Comparison of ENCODE assay signal across 1 cellular context in genomic region chr16:31458835-31459721, GRCh38.
A peak's percentile ranks its signal among the peaks of the same experiment; 100 is the strongest.
TF ChIP-seq lines count a peak whose summit lies in the region.

Gene ARMC5, plus strand, starts transcription at chr16:31459501. Its CDS starts 24 bp downstream, at chr16:31459525.

TF ChIP-seq in HepG2, 621 proteins besides CTCF, POLR2A, EP300 and RAD21 (continued from another document and continues in another):
- TF ChIP-seq HDAC6 (IDR thresholded peaks at IDR 0.05; ENCODE audit: low read depth, low read length) (no peak), LRRFIP1 (CRISPR knock-in tag; conservative IDR thresholded peaks at IDR 0.05) (no peak), ZNF251 (CRISPR knock-in tag; IDR thresholded peaks at IDR 0.05) (peak; percentile 80; the same call in 1 of the 2 replicates), MATR3 (CRISPR knock-in tag; IDR thresholded peaks at IDR 0.05) (no peak), ZFP37 (CRISPR knock-in tag; IDR thresholded peaks at IDR 0.05; ENCODE audit: borderline replicate concordance) (peak; percentile 79; the same call in 1 of the 2 replicates), ERF (CRISPR knock-in tag; IDR thresholded peaks at IDR 0.05) (peak; percentile 90; the same call in 1 of the 2 replicates), TBX3 (IDR thresholded peaks at IDR 0.05; ENCODE audit: borderline replicate concordance) (peak; percentile 48; the same call in 1 of the 2 replicates), JARID2 (CRISPR knock-in tag; IDR thresholded peaks at IDR 0.05; ENCODE audit: insufficient replicate concordance) (no peak), NFE2L2 (IDR thresholded peaks at IDR 0.05; ENCODE audit: low read length) (no peak), ZNF841 (CRISPR knock-in tag; IDR thresholded peaks at IDR 0.05; ENCODE audit: borderline replicate concordance) (no peak), TBL1XR1 (IDR thresholded peaks at IDR 0.05; ENCODE audit: borderline replicate concordance, low read length, partially characterized antibody) (peak; percentile 12), RARA (CRISPR knock-in tag; IDR thresholded peaks at IDR 0.05) (peak; percentile 66; the same call in 1 of the 2 replicates), HNRNPLL (IDR thresholded peaks at IDR 0.05; ENCODE audit: low read depth, low read length, poor library complexity, severe bottlenecking) (peak; percentile 77), NBN (conservative IDR thresholded peaks at IDR 0.05) (no peak), BCLAF1 (IDR thresholded peaks at IDR 0.05) (no peak), KMT2B (CRISPR knock-in tag; IDR thresholded peaks at IDR 0.05) (peak; percentile 69), TBP (CRISPR knock-in tag; IDR thresholded peaks at IDR 0.05) (peak; percentile 30; the same call in 1 of the 2 replicates), HHEX (CRISPR knock-in tag; IDR thresholded peaks at IDR 0.05) (no peak), XRCC5 (optimal IDR thresholded peaks at IDR 0.05; ENCODE audit: low read length) (peak; percentile 86), MTF1 (CRISPR knock-in tag; IDR thresholded peaks at IDR 0.05) (peak; percentile 99), ESRRA (CRISPR knock-in tag; IDR thresholded peaks at IDR 0.05; ENCODE audit: low read depth) (no peak), NFYC (CRISPR knock-in tag; IDR thresholded peaks at IDR 0.05) (peak; percentile 56), ZNF607 (CRISPR knock-in tag; IDR thresholded peaks at IDR 0.05; ENCODE audit: borderline replicate concordance) (peak; percentile 86), CSRNP2 (CRISPR knock-in tag; conservative IDR thresholded peaks at IDR 0.05; ENCODE audit: low read depth) (no peak), CEBPB (IDR thresholded peaks at IDR 0.05; ENCODE audit: borderline replicate concordance, low read depth, low read length) (peak; percentile 93), ZNF331 (CRISPR knock-in tag; IDR thresholded peaks at IDR 0.05) (peak; percentile 84), HNF4G (IDR thresholded peaks at IDR 0.05; ENCODE audit: borderline replicate concordance, low read depth, low read length) (no peak), HNF4G (CRISPR knock-in tag; IDR thresholded peaks at IDR 0.05; ENCODE audit: borderline replicate concordance, low read depth) (peak; percentile 42; the same call in 1 of the 2 replicates), DMAP1 (CRISPR knock-in tag; IDR thresholded peaks at IDR 0.05) (peak; percentile 95), ZNF10 (CRISPR knock-in tag; IDR thresholded peaks at IDR 0.05; ENCODE audit: borderline replicate concordance, low read depth) (no peak), ARID4A (CRISPR knock-in tag; IDR thresholded peaks at IDR 0.05; ENCODE audit: borderline replicate concordance) (peak; percentile 96), ZGPAT (CRISPR knock-in tag; IDR thresholded peaks at IDR 0.05) (peak; percentile 98), DPF2 (CRISPR knock-in tag; IDR thresholded peaks at IDR 0.05; ENCODE audit: borderline replicate concordance, low read depth) (no peak), ZNF362 (CRISPR knock-in tag; IDR thresholded peaks at IDR 0.05; ENCODE audit: borderline replicate concordance) (peak; percentile 57; the same call in 1 of the 2 replicates), ZNF3 (CRISPR knock-in tag; IDR thresholded peaks at IDR 0.05) (no peak), ZBTB43 (CRISPR knock-in tag; conservative IDR thresholded peaks at IDR 0.05) (peak; percentile 94), ZNF564 (CRISPR knock-in tag; IDR thresholded peaks at IDR 0.05) (peak; percentile 79), TARDBP (CRISPR knock-in tag; IDR thresholded peaks at IDR 0.05) (peak; percentile 89), CCDC6 (CRISPR knock-in tag; IDR thresholded peaks at IDR 0.05) (peak; percentile 89), ZNF558 (CRISPR knock-in tag; IDR thresholded peaks at IDR 0.05; ENCODE audit: borderline replicate concordance) (peak; percentile 97; the same call in 1 of the 2 replicates), RCOR2 (CRISPR knock-in tag; IDR thresholded peaks at IDR 0.05) (peak; percentile 63; the same call in 1 of the 2 replicates), MZF1 (CRISPR knock-in tag; IDR thresholded peaks at IDR 0.05; ENCODE audit: borderline replicate concordance) (0 out of 2 replicates have a peak, but pooled peaks have one; percentile 14), ZNF768 (CRISPR knock-in tag; IDR thresholded peaks at IDR 0.05) (peak; percentile 54), ARID2 (CRISPR knock-in tag; IDR thresholded peaks at IDR 0.05; ENCODE audit: borderline replicate concordance) (peak; percentile 83; the same call in 1 of the 2 replicates), CREB1 (IDR thresholded peaks at IDR 0.05) (peak; percentile 94), CREB1 (CRISPR knock-in tag; IDR thresholded peaks at IDR 0.05) (peak; percentile 97), SRY (CRISPR knock-in tag; IDR thresholded peaks at IDR 0.05) (peak; percentile 98), ZSCAN22 (CRISPR knock-in tag; IDR thresholded peaks at IDR 0.05) (no peak), ISX (CRISPR knock-in tag; conservative IDR thresholded peaks at IDR 0.05) (peak; percentile 93; the same call in 1 of the 2 replicates), ZNF598 (CRISPR knock-in tag; IDR thresholded peaks at IDR 0.05; ENCODE audit: borderline replicate concordance) (peak; percentile 66), ZNF792 (CRISPR knock-in tag; IDR thresholded peaks at IDR 0.05) (peak; percentile 96), RELA (CRISPR knock-in tag; IDR thresholded peaks at IDR 0.05) (no peak), ZNF761 (CRISPR knock-in tag; conservative IDR thresholded peaks at IDR 0.05) (peak; percentile 78), NPAS2 (CRISPR knock-in tag; IDR thresholded peaks at IDR 0.05; ENCODE audit: borderline replicate concordance) (no peak), SMARCE1 (IDR thresholded peaks at IDR 0.05; ENCODE audit: borderline replicate concordance) (no peak)
